ENCODE assay signal across 28 cellular contexts in the genomic region with DNA sequence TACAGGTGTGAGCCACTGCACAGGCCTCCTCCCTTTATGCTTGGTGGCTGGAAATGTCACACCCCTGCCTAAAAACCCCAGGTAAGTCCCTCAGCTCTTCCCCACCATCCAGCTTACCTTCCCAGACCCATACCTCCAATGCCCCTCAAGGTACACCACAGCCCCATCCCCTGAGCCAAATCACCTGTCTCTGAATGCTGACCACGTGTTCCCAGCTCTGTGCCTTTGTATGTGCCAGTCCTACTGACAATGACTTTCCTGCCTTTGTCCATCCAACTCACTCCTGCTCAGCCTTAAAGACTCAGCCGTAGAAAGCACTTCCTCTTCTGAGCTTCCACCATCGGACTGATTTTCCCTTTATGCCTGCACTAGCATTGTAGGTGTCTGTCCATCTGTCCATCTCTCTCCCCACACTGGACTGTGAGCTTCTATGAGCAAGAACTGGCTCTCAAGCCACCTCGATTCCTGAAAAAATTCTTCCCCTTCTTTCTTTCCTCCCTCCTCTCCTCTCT. TPM values are rescaled to one million over a fixed set of nuclear protein-coding genes. Genes with fewer than 3 reads are reported as not detected.
"Had no signal": no experiment of that assay in that cellular context is flagged by ENCODE, and none has a peak within 500 bp of the region (broad histone marks: within the 10 kb centered on the region; RNA-seq: fewer than 3 reads in every experiment).

No MANE protein-coding gene starts in this region.

- H3K27ac ChIP-seq: heart right ventricle, hepatocyte, left ventricle myocardium inferior, neural progenitor cell, ovary, prostate gland, sigmoid colon, spleen, tibial nerve, upper lobe of right lung had no signal

- H3K27ac Mint-ChIP-seq: mesothelial cell of epicardium; natural killer cell; nephron progenitor cell; neural progenitor cell; stimulated activated effector memory CD8-positive, alpha-beta T cell treated with anti-CD3 and anti-CD28 coated beads, Interleukin-12 subunit alpha, Interleukin-12 subunit beta, amount 100 ng/mL, for 72 hours; stimulated activated naive CD8-positive, alpha-beta T cell treated with anti-CD3 and anti-CD28 coated beads, Interleukin-15, Interleukin-2, amounts not matched to agents 100 ng/mL and 50 ng/mL, for 24 hours had no signal

- H3K4me3 Mint-ChIP-seq: mesothelial cell of epicardium; naive B cell; natural killer cell; nephron progenitor cell; neural progenitor cell; stimulated activated effector memory CD8-positive, alpha-beta T cell treated with anti-CD3 and anti-CD28 coated beads, Interleukin-12 subunit alpha, Interleukin-12 subunit beta, amount 100 ng/mL, for 72 hours; stimulated activated naive CD8-positive, alpha-beta T cell treated with anti-CD3 and anti-CD28 coated beads, Interleukin-15, Interleukin-2, amounts not matched to agents 100 ng/mL and 50 ng/mL, for 24 hours had no signal

- H3K36me3 Mint-ChIP-seq: mesothelial cell of epicardium, naive B cell, natural killer cell, neural progenitor cell had no signal

- H3K9ac ChIP-seq: neural progenitor cell had no signal

- FAIRE-seq: small intestine, urothelium cell line had no signal

- DNase-seq: heart right ventricle; islet precursor cell; left ventricle myocardium inferior; mesendoderm; naive B cell; natural killer cell; nephron progenitor cell; ovary; retina; right cardiac atrium; sigmoid colon; small intestine; spleen; stimulated activated CD4-positive, alpha-beta T cell treated with anti-CD3 and anti-CD28 coated beads, Interleukin-4, amount 100 ng/mL, for 24 hours; stimulated activated naive CD4-positive, alpha-beta T cell; substantia nigra; upper lobe of right lung had no signal

- H3K4me1 Mint-ChIP-seq: naive B cell; natural killer cell; stimulated activated effector memory CD8-positive, alpha-beta T cell treated with anti-CD3 and anti-CD28 coated beads, Interleukin-12 subunit alpha, Interleukin-12 subunit beta, amount 100 ng/mL, for 72 hours had no signal

- H3K36me3 ChIP-seq: heart right ventricle, left ventricle myocardium inferior, neural progenitor cell, ovary, prostate gland, sigmoid colon, spleen, tibial nerve, upper lobe of right lung had no signal

- H3K9me3 Mint-ChIP-seq: mesothelial cell of epicardium; naive B cell; natural killer cell; nephron progenitor cell; stimulated activated effector memory CD8-positive, alpha-beta T cell treated with anti-CD3 and anti-CD28 coated beads, Interleukin-12 subunit alpha, Interleukin-12 subunit beta, amount 100 ng/mL, for 72 hours; stimulated activated naive CD8-positive, alpha-beta T cell treated with anti-CD3 and anti-CD28 coated beads, Interleukin-15, Interleukin-2, amounts not matched to agents 100 ng/mL and 50 ng/mL, for 24 hours had no signal

- H3K4me2 ChIP-seq: hepatocyte, neural progenitor cell had no signal

- H3K4me3 ChIP-seq: heart right ventricle, hepatocyte, left ventricle myocardium inferior, lung, neural progenitor cell, ovary, prostate gland, sigmoid colon, spleen, tibial nerve, upper lobe of right lung had no signal

- H3K79me2 ChIP-seq: hepatocyte had no signal

- H3K4me1 ChIP-seq: prostate gland, sigmoid colon, upper lobe of right lung had no signal

- ATAC-seq: heart right ventricle; natural killer cell; right cardiac atrium; stimulated activated effector memory CD8-positive, alpha-beta T cell treated with anti-CD3 and anti-CD28 coated beads, Interleukin-12 subunit alpha, Interleukin-12 subunit beta, amount 100 ng/mL, for 72 hours; upper lobe of right lung had no signal

- H2AFZ ChIP-seq: hepatocyte, neural progenitor cell had no signal

- H3K9me3 ChIP-seq: heart right ventricle, left ventricle myocardium inferior, ovary, prostate gland, sigmoid colon, spleen, tibial nerve, upper lobe of right lung had no signal

- H3K27me3 ChIP-seq: neural progenitor cell, ovary had no signal

RNA-seq across cellular contexts. Expression of a gene that starts 40.9 kb away (rescaled TPM):
- total RNA-seq: kidney epithelial cell, mononuclear cell, natural killer cell, sigmoid colon had no signal
